In the genomic region with DNA sequence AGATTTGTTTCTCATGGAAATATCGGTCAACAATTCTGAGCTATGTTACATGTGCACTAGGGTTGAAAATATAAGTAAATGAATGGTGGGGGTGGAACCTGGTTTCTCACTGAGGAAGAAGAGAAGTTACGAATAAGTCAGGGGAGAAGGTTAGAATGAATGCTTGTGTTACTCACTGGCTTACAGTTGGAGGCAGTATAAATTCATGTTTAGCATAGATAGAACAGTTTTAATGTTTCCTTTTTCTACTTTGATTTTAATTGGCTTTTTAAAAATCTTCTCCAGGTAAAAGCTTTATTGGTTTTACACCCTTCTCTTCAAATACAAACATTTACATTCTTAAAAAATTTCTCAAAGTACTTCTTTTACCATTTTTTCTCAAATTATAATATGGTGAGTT, we compare ENCODE assay signal across 22 cellular contexts.
"Had no signal": no experiment of that assay in that cellular context is flagged by ENCODE, and none has a peak within 500 bp of the region (broad histone marks: within the 10 kb centered on the region; RNA-seq: fewer than 3 reads in every experiment).

No MANE protein-coding gene starts in this region.

- H3K4me1 Mint-ChIP-seq: activated naive CD8-positive, alpha-beta T cell treated with anti-CD3 and anti-CD28 coated beads for 36 hours; naive B cell; stimulated activated memory B cell treated with anti-CD40 and anti-IgM and Interleukin-4, amounts not matched to agents 10 μg/mL and 1 μg/mL and 100 μg/mL, for 72 hours had no signal

- H3K36me3 ChIP-seq: heart right ventricle, lower lobe of right lung, stomach, suprapubic skin, tibial nerve had no signal

- H3K36me3 Mint-ChIP-seq: activated CD4-positive, alpha-beta memory T cell treated with anti-CD3 and anti-CD28 coated beads for 36 hours; activated naive CD8-positive, alpha-beta T cell treated with anti-CD3 and anti-CD28 coated beads for 36 hours; naive B cell; stimulated activated memory B cell treated with anti-CD40 and anti-IgM and Interleukin-4, amounts not matched to agents 10 μg/mL and 1 μg/mL and 100 μg/mL, for 72 hours had no signal

- H3K4me3 Mint-ChIP-seq: activated CD4-positive, alpha-beta memory T cell treated with anti-CD3 and anti-CD28 coated beads for 36 hours; activated naive CD8-positive, alpha-beta T cell treated with anti-CD3 and anti-CD28 coated beads for 36 hours; dendritic cell treated with granulocyte-macrophage colony-stimulating factor and Interleukin-4, amounts not matched to agents 40 ng/mL and 50 ng/mL, for 4 days; naive B cell; stimulated activated memory B cell treated with anti-CD40 and anti-IgM and Interleukin-4, amounts not matched to agents 10 μg/mL and 1 μg/mL and 100 μg/mL, for 72 hours had no signal

- H3K27ac Mint-ChIP-seq: activated CD4-positive, alpha-beta memory T cell treated with anti-CD3 and anti-CD28 coated beads for 36 hours; activated naive CD8-positive, alpha-beta T cell treated with anti-CD3 and anti-CD28 coated beads for 36 hours; dendritic cell treated with granulocyte-macrophage colony-stimulating factor and Interleukin-4, amounts not matched to agents 40 ng/mL and 50 ng/mL, for 4 days; naive B cell; stimulated activated memory B cell treated with anti-CD40 and anti-IgM and Interleukin-4, amounts not matched to agents 10 μg/mL and 1 μg/mL and 100 μg/mL, for 72 hours had no signal

- H3K4me3 ChIP-seq: heart right ventricle, lower lobe of right lung, mucosa of descending colon, stomach, suprapubic skin, tibial nerve had no signal

- H3K27ac ChIP-seq: heart right ventricle, lower lobe of right lung, stomach, suprapubic skin, tibial nerve had no signal

- H3K27me3 ChIP-seq: heart right ventricle, stomach, suprapubic skin, tibial nerve had no signal

- H3K9me3 Mint-ChIP-seq: dendritic cell treated with granulocyte-macrophage colony-stimulating factor and Interleukin-4, amounts not matched to agents 40 ng/mL and 50 ng/mL, for 4 days; stimulated activated memory B cell treated with anti-CD40 and anti-IgM and Interleukin-4, amounts not matched to agents 10 μg/mL and 1 μg/mL and 100 μg/mL, for 72 hours had no signal

- H3K9me3 ChIP-seq: lower lobe of right lung, mucosa of descending colon, stomach, suprapubic skin, tibial nerve had no signal

- DNase-seq: activated CD4-positive, alpha-beta memory T cell treated with anti-CD3 and anti-CD28 coated beads for 36 hours; activated CD4-positive, alpha-beta T cell treated with anti-CD3 and anti-CD28 coated beads for 48 hours; activated naive CD4-positive, alpha-beta T cell treated with Interleukin-2 at 50 U/mL for 16 hours; activated naive CD8-positive, alpha-beta T cell treated with anti-CD3 and anti-CD28 coated beads for 36 hours; activated T-cell treated with anti-CD3 and anti-CD28 coated beads, Interleukin-2, amount 50 U/mL, for 48 hours; amniotic stem cell; effector CD4-positive, alpha-beta T cell; heart right ventricle; lower lobe of right lung; mesendoderm; mucosa of descending colon; naive B cell; nucleus accumbens; posterior cingulate gyrus; small intestine; stimulated activated CD4-positive, alpha-beta T cell treated with anti-CD3 and anti-CD28 coated beads, Interleukin-15, amount 100 ng/mL, for 24 hours; stomach had no signal

- H3K4me1 ChIP-seq: heart right ventricle, lower lobe of right lung, stomach, suprapubic skin, tibial nerve had no signal

- ATAC-seq: heart right ventricle; lower lobe of right lung; mucosa of descending colon; sciatic nerve; stimulated activated memory B cell treated with anti-CD40 and anti-IgM and Interleukin-4, amounts not matched to agents 10 μg/mL and 1 μg/mL and 100 μg/mL, for 72 hours had no signal

- H3K27me3 Mint-ChIP-seq: activated CD4-positive, alpha-beta memory T cell treated with anti-CD3 and anti-CD28 coated beads for 36 hours; activated naive CD8-positive, alpha-beta T cell treated with anti-CD3 and anti-CD28 coated beads for 36 hours; dendritic cell treated with granulocyte-macrophage colony-stimulating factor and Interleukin-4, amounts not matched to agents 40 ng/mL and 50 ng/mL, for 4 days; naive B cell; stimulated activated memory B cell treated with anti-CD40 and anti-IgM and Interleukin-4, amounts not matched to agents 10 μg/mL and 1 μg/mL and 100 μg/mL, for 72 hours had no signal
